In genomic region chr16:73846292-73846849, GRCh38 we compare ENCODE assay signal across 19 cellular contexts.
DNase-seq lines count a peak whose midpoint lies in the region; ATAC-seq, FAIRE-seq and TF ChIP-seq lines count a peak whose summit lies in the region.
"Had no signal": no experiment of that assay in that cellular context is flagged by ENCODE, and none has a peak within 500 bp of the region (broad histone marks: within the 10 kb centered on the region; RNA-seq: fewer than 3 reads in every experiment).

No MANE protein-coding gene starts in this region.

- H3K4me3 ChIP-seq in H1 (ENCODE audit: extremely low read depth in 1 of 4, insufficient read depth in 2 of 4, low read depth in 3 of 4, low read length in 4 of 4) = no peak overlapping the region
- H3K4me3 ChIP-seq in neural progenitor cell = no peak overlapping the region
- H3K4me3 ChIP-seq: esophagus muscularis mucosa, left lung, PC-9, psoas muscle had no signal

- H3K4ac ChIP-seq in H1 (replicated peaks; ENCODE audit: insufficient read length, low read depth, low read length) = no peak overlapping the region

- H3K23me2 ChIP-seq in H1 (ENCODE audit: low read depth, low read length) = peaks cover 2% of the 10 kb centered on the region; the same call in 1 of the 2 replicates

- TF ChIP-seq CTCF in H1 (IDR thresholded peaks at IDR 0.05; ENCODE audit: control extremely low read depth in 1 of 3, insufficient read depth in 1 of 3, low read depth in 1 of 3, low read length in 3 of 3) (peak; percentile 35 to 62 (median 44)), neural progenitor cell (IDR thresholded peaks at IDR 0.05) (peak; percentile 50), Calu3 (IDR thresholded peaks at IDR 0.05; ENCODE audit: unreplicated experiment) (no peak)

- H4K5ac ChIP-seq in H1 (ENCODE audit: insufficient read length, low read depth, low read length) = no peak overlapping the region

- H3K36me3 ChIP-seq in H1 (ENCODE audit: control insufficient read depth in 2 of 4, insufficient read depth in 4 of 4, low read length in 3 of 4) = no peaks in the 10 kb centered on the region
- H3K36me3 ChIP-seq in neural progenitor cell = no peaks in the 10 kb centered on the region
- H3K36me3 ChIP-seq: esophagus muscularis mucosa, left lung had no signal

- H3K4me2 ChIP-seq in H1 (ENCODE audit: insufficient read depth in 1 of 2, low read depth in 2 of 2, low read length in 2 of 2) = no peak overlapping the region
- peak overlapping the region; percentile 18 for H3K4me2 ChIP-seq in neural progenitor cell
- H3K4me2 ChIP-seq: PC-9 had no signal

- no peak overlapping the region for H2AK5ac ChIP-seq in H1 (ENCODE audit: low read depth, low read length)

- no peaks in the 10 kb centered on the region for H3K4me1 ChIP-seq in H1 (replicated peaks in 1 of 4; ENCODE audit: control insufficient read depth in 3 of 4, insufficient read depth in 4 of 4, low read length in 3 of 4)
- peaks cover 20% of the 10 kb centered on the region for H3K4me1 ChIP-seq in neural progenitor cell
- H3K4me1 ChIP-seq: esophagus muscularis mucosa, left lung had no signal

- H3K9me3 Mint-ChIP-seq in neural progenitor cell (no peaks in the 10 kb centered on the region), Calu3 (ENCODE audit: low read depth, unreplicated experiment) (no peaks in the 10 kb centered on the region)

- no TSS peak for BruUV-seq in Calu3 (replicated peaks; lab: Mats Ljungman, UMichigan)

- H4K91ac ChIP-seq in H1 (replicated peaks; ENCODE audit: insufficient read length, low read length) = no peak overlapping the region

- no peak overlapping the region for H2BK5ac ChIP-seq in H1 (ENCODE audit: low read depth, low read length)

- TF ChIP-seq EP300 in H1 (IDR thresholded peaks at IDR 0.05; ENCODE audit: borderline replicate concordance in 1 of 2, low read depth in 2 of 2, low read length in 2 of 2) = no peak

- H3K56ac ChIP-seq in H1 (replicated peaks; ENCODE audit: insufficient read length, low read depth, low read length) = no peak overlapping the region

- no peaks in the 10 kb centered on the region for H3K27me3 ChIP-seq in H1 (replicated peaks in 1 of 4; ENCODE audit: control insufficient read depth in 3 of 4, extremely low read depth in 1 of 4, insufficient read depth in 3 of 4, low read length in 3 of 4)
- no peaks in the 10 kb centered on the region for H3K27me3 ChIP-seq in neural progenitor cell
- H3K27me3 ChIP-seq: esophagus muscularis mucosa, left lung had no signal

- peaks cover 6% of the 10 kb centered on the region for H3F3A ChIP-seq in neural progenitor cell (ENCODE audit: low read depth)

- H3K36me3 Mint-ChIP-seq in neural progenitor cell (no peaks in the 10 kb centered on the region), Calu3 (ENCODE audit: insufficient read depth, unreplicated experiment) (no peaks in the 10 kb centered on the region)
- H3K36me3 Mint-ChIP-seq: CD4-positive, alpha-beta memory T cell had no signal

- peak; percentile 63 to 68 for TF ChIP-seq RAD21 in H1 (IDR thresholded peaks at IDR 0.05 in 1 of 2, conservative IDR thresholded peaks at IDR 0.05 in 1 of 2; ENCODE audit: low read depth in 2 of 2, low read length in 2 of 2)

- CTCF ChIA-PET in H1 (lab: Charles Lee; ENCODE audit: partially characterized antibody) (interaction anchor here (0.5 to 2.3 kb wide), 30 partner anchors 10 to 1060 kb away, joined by 3 to 11 read pairs (median 4); no protein-coding TSS in a partner anchor), Calu3 (lab: Charles Lee) (no interaction called here)

- H3K4me1 Mint-ChIP-seq in neural progenitor cell = peaks cover 28% of the 10 kb centered on the region
- no peaks in the 10 kb centered on the region for H3K4me1 Mint-ChIP-seq in Calu3 (ENCODE audit: low read depth, unreplicated experiment)
- H3K4me1 Mint-ChIP-seq: CD4-positive, alpha-beta memory T cell had no signal

- H2BK15ac ChIP-seq in H1 (ENCODE audit: low read length) = no peak overlapping the region

- H3K27ac Mint-ChIP-seq in neural progenitor cell = no peak overlapping the region
- H3K27ac Mint-ChIP-seq in Calu3 (ENCODE audit: unreplicated experiment) = no peak overlapping the region
- H3K27ac Mint-ChIP-seq: CD4-positive, alpha-beta memory T cell had no signal

- no peak overlapping the region for H2BK120ac ChIP-seq in H1 (replicated peaks; ENCODE audit: low read depth, low read length)

- no peak overlapping the region for H2BK12ac ChIP-seq in H1 (ENCODE audit: low read depth, low read length)

- no peak overlapping the region for H2AFZ ChIP-seq in H1 (ENCODE audit: low read length)
- H2AFZ ChIP-seq in neural progenitor cell (replicated peaks) = peak overlapping the region; percentile 72
- H2AFZ ChIP-seq: PC-9 had no signal

- H3K4me3 Mint-ChIP-seq in neural progenitor cell = no peak overlapping the region
- H3K4me3 Mint-ChIP-seq in Calu3 (ENCODE audit: low read depth, unreplicated experiment) = no peak overlapping the region
- H3K4me3 Mint-ChIP-seq: CD4-positive, alpha-beta memory T cell had no signal

- POLR2A ChIA-PET in H1 (lab: Charles Lee; ENCODE audit: partially characterized antibody) = interaction anchor here (0.7 kb wide), 1 partner anchor 15 kb away, joined by 3 read pairs; no protein-coding TSS in a partner anchor

- DNase-seq in NCI-H1092 treated with DMSO at 0.1 percent for 48 hours (lab: John Stamatoyannopoulos, UW) = peak; percentile 24
- no peak for DNase-seq in NCI-H1092 (lab: John Stamatoyannopoulos, UW)
- peak; percentile 49 for DNase-seq in NCI-H446 treated with DMSO at 0.1 percent for 48 hours (lab: John Stamatoyannopoulos, UW)
- DNase-seq in H1 (ENCODE audit: low read depth in 1 of 2, low spot score in 2 of 2) = peak in 1 of 2 experiments; percentile 47
- DNase-seq in neural progenitor cell (ENCODE audit: low spot score) = peak; percentile 86
- DNase-seq in Calu3 = no peak
- DNase-seq: 8988T; activated effector memory CD4-positive, alpha-beta T cell treated with Interleukin-2 at 50 U/mL for 16 hours; CD4-positive, alpha-beta memory T cell; cortex of kidney; left lung; NCI-H2081 treated with DMSO at 0.1 percent for 48 hours; PC-9; psoas muscle had no signal

- no peaks in the 10 kb centered on the region for H3K9me3 ChIP-seq in H1 (ENCODE audit: insufficient read depth in 2 of 2, low read depth in 1 of 2, low read length in 1 of 2)
- no peaks in the 10 kb centered on the region for H3K9me3 ChIP-seq in neural progenitor cell (ENCODE audit: low read depth)
- H3K9me3 ChIP-seq: esophagus muscularis mucosa, left lung, psoas muscle had no signal

- H2BK20ac ChIP-seq in H1 (ENCODE audit: low read length) = no peak overlapping the region

- H3K79me2 ChIP-seq in H1 (ENCODE audit: control insufficient read depth in 1 of 2, insufficient read depth in 2 of 2, low read length in 2 of 2) (no peaks in the 10 kb centered on the region), neural progenitor cell (ENCODE audit: low read depth) (no peaks in the 10 kb centered on the region)

- 71% methylated on average over 11 of the region's 11 CpGs; no CpG with 5 or more reads in 1 of the 2 experiments for WGBS in H1 (ENCODE audit: extremely low coverage in 1 of 2, insufficient coverage in 1 of 2, insufficient read length in 1 of 2, insufficient replicate concordance in 2 of 2, low coverage in 1 of 2, low lambda C conversion rate in 2 of 2, missing lambda C conversion rate in 1 of 2), 2 experiments

- no peak overlapping the region for H3K23ac ChIP-seq in H1 (ENCODE audit: insufficient read length)

- no peak overlapping the region for H3K9ac ChIP-seq in H1 (replicated peaks in 1 of 4; ENCODE audit: extremely low read depth in 1 of 4, low read depth in 3 of 4, low read length in 3 of 4)
- no peak overlapping the region for H3K9ac ChIP-seq in neural progenitor cell

- H3K27me3 Mint-ChIP-seq in neural progenitor cell (ENCODE audit: insufficient read depth, low read depth) = no peaks in the 10 kb centered on the region
- H3K27me3 Mint-ChIP-seq in Calu3 (ENCODE audit: unreplicated experiment) = peaks cover 45% of the 10 kb centered on the region
- H3K27me3 Mint-ChIP-seq: CD4-positive, alpha-beta memory T cell had no signal

- H4K20me1 ChIP-seq in H1 (replicated peaks in 1 of 2; ENCODE audit: control insufficient read depth in 1 of 2, insufficient read depth in 2 of 2, low read length in 2 of 2) (no peaks in the 10 kb centered on the region), neural progenitor cell (ENCODE audit: low read depth) (no peaks in the 10 kb centered on the region)

- no peak for TF ChIP-seq POLR2A in H1 (IDR thresholded peaks at IDR 0.05; ENCODE audit: control extremely low read depth in 1 of 2, low read depth in 2 of 2, low read length in 2 of 2)

- H3K27ac ChIP-seq in H1 (ENCODE audit: low read depth, low read length) = no peak overlapping the region
- no peak overlapping the region for H3K27ac ChIP-seq in neural progenitor cell
- H3K27ac ChIP-seq: esophagus muscularis mucosa, left lung, PC-9, psoas muscle had no signal

- ATAC-seq in HG02884 (IDR thresholded peaks at IDR 0.05; ENCODE audit: unreplicated experiment) (no peak), HG03342 (IDR thresholded peaks at IDR 0.05; ENCODE audit: unreplicated experiment) (no peak)
- ATAC-seq: left lung, psoas muscle had no signal

- H3K18ac ChIP-seq in H1 (ENCODE audit: extremely low read depth, low read length) = no peak overlapping the region

- intact Hi-C loops in Calu3 (cut with micrococcal nuclease; ENCODE audit: unreplicated experiment) = no loop called here

- H3K14ac ChIP-seq in H1 (ENCODE audit: insufficient read length) = no peak overlapping the region

- H3K79me1 ChIP-seq in H1 (ENCODE audit: low read depth, low read length) = no peaks in the 10 kb centered on the region

- peak; percentile 45 for FAIRE-seq in H1 (lab: Jason Lieb, UNC)
- FAIRE-seq: astrocyte, G401.6 had no signal

- H4K8ac ChIP-seq in H1 (ENCODE audit: extremely low read depth, insufficient read depth, low read length) = no peak overlapping the region

TF ChIP-seq in H1, 55 proteins besides CTCF, POLR2A, EP300 and RAD21 (continues in another document):
- TF ChIP-seq KDM5A (IDR thresholded peaks at IDR 0.05; ENCODE audit: low read length) (no peak), SP1 (IDR thresholded peaks at IDR 0.05; ENCODE audit: low read depth, low read length) (no peak), SIRT6 (IDR thresholded peaks at IDR 0.05; ENCODE audit: low read length) (no peak), CBX5 (IDR thresholded peaks at IDR 0.05; ENCODE audit: low read depth, low read length) (no peak), CREB1 (IDR thresholded peaks at IDR 0.05) (no peak), SP4 (IDR thresholded peaks at IDR 0.05; ENCODE audit: low read length) (no peak), BCL11A (IDR thresholded peaks at IDR 0.05; ENCODE audit: low read depth in 2 of 2, low read length in 2 of 2) (no peak), SP2 (IDR thresholded peaks at IDR 0.05; ENCODE audit: low read length) (no peak), CHD1 (IDR thresholded peaks at IDR 0.05; ENCODE audit: low read depth, low read length) (no peak), GABPA (IDR thresholded peaks at IDR 0.05; ENCODE audit: borderline replicate concordance, insufficient read depth, low read length) (no peak), CBX8 (IDR thresholded peaks at IDR 0.05; ENCODE audit: borderline replicate concordance, low read depth, low read length) (no peak), RNF2 (IDR thresholded peaks at IDR 0.05; ENCODE audit: borderline replicate concordance, low read depth, low read length, missing control alignments, poor library complexity, severe bottlenecking) (no peak), CHD2 (IDR thresholded peaks at IDR 0.05; ENCODE audit: low read length) (no peak)

Comparison
In these comparisons a context has a peak if more than half of its experiments do, and no peak if none do; other contexts are left out.
1. DNase-seq: peak in NCI-H1092 treated with DMSO at 0.1 percent for 48 hours (single experiment), NCI-H446 treated with DMSO at 0.1 percent for 48 hours (single experiment) and neural progenitor cell (single experiment); none in NCI-H1092 (single experiment) and Calu3 (single experiment).